Comparison of ENCODE assay signal across 1 cellular context in the genomic region with DNA sequence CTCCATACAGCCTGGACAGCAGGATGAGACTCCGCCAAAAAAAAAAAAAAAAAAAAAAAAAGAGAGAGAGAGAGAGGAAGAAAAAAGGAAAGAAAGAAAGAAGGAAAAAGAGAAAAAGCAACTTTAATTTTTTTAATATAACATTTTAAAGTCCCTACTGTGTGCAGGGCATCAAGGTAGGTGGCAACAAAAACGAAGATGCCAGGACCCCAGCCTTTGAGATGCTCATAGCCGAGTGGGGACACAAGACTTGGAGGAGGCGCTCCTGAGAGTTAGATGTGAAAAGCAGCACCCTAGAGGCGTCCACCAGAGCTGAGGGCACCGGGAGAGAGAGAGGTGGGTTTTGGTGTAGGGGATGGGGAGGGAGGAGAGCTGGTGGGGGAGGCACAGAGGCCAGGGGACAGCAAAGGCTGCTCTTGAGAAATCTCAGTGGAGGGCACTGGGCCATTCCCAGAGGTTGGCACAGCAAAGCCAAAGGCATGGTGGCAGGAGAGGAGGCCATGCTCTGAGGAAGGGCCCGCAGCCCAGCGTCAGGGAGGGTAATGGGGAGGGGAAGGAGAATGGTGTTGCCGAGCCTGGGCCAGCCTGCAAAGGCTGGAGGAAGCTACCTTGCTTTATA.
TF ChIP-seq lines count a peak whose summit lies in the region.

No MANE protein-coding gene starts in this region.

TF ChIP-seq in IMR-90, 13 proteins besides CTCF, POLR2A, EP300 and RAD21 (continued from another document):
- TF ChIP-seq FOS (IDR thresholded peaks at IDR 0.05; ENCODE audit: low read depth, low read length): no peak
- no peak for TF ChIP-seq CEBPB (IDR thresholded peaks at IDR 0.05; ENCODE audit: low read depth, low read length)
- TF ChIP-seq RFX5 (IDR thresholded peaks at IDR 0.05; ENCODE audit: low read depth, low read length): no peak
- no peak for TF ChIP-seq ELK1 (IDR thresholded peaks at IDR 0.05; ENCODE audit: borderline replicate concordance, low read depth, low read length)
- no peak for TF ChIP-seq MAFK (IDR thresholded peaks at IDR 0.05; ENCODE audit: low read depth, low read length)
- TF ChIP-seq BHLHE40 (IDR thresholded peaks at IDR 0.05; ENCODE audit: low read depth, low read length): no peak
- no peak for TF ChIP-seq CHD1 (IDR thresholded peaks at IDR 0.05; ENCODE audit: low read depth, low read length)
- TF ChIP-seq NFE2L2 (IDR thresholded peaks at IDR 0.05; ENCODE audit: low read depth, low read length): no peak
- no peak for TF ChIP-seq MAZ (IDR thresholded peaks at IDR 0.05; ENCODE audit: borderline replicate concordance, low read depth, low read length)
- TF ChIP-seq RCOR1 (IDR thresholded peaks at IDR 0.05; ENCODE audit: insufficient replicate concordance, low read length): no peak
- no peak for TF ChIP-seq MXI1 (IDR thresholded peaks at IDR 0.05; ENCODE audit: borderline replicate concordance, low read depth, low read length)
